Comparison of ENCODE assay signal across 11 cellular contexts in the genomic region with DNA sequence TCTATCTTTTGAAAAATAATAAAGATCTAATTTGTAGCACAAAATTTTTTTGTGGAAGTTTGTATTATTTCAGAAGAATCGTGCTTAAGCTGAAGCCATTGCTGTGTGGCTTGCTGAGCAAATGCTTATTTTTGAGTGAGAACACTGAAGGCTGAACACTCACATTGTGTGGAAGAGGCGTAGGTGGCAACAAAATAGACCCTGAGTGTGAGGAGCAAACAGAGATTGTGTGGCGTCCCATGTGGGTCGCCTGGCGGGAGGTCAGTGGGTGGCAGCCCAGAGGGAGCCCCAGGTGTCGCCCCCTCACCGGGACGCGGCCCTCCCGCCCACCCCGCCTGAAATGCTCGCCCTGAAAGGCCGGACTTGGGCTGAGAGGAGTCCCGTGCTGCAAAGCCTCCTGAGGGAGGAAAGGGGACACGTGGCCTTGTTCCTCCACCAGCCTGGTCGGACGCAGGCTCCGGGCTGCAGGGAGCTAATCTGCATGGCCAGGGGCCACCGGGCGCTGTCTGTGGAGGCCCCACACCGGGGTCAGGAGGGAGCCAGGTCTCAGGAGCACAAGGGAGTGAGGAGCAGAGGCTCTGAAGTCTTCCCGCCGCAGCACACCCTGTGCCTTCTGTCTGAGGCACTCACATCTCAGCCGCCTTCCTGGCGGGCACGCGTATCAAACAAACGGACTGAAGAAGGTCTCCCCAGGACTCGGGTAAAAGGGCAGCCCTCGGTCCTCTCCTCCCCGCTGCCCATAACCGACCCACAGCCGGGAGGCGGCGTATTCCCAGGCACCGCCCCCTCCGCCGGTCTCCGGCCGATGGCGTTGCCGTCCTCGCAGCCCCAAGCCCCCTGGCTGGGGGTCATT. TPM values are rescaled to one million over a fixed set of nuclear protein-coding genes. Genes with fewer than 3 reads are reported as not detected.
DNase-seq lines count a peak whose midpoint lies in the region; ATAC-seq, FAIRE-seq and TF ChIP-seq lines count a peak whose summit lies in the region.
"Had no signal": no experiment of that assay in that cellular context is flagged by ENCODE, and none has a peak within 500 bp of the region (broad histone marks: within the 10 kb centered on the region; RNA-seq: fewer than 3 reads in every experiment).

No MANE protein-coding gene starts in this region.

- H3K9ac ChIP-seq in HepG2 (ENCODE audit: insufficient read depth, low read depth, low read length): no peak overlapping the region

- H3K36me3 ChIP-seq in right lobe of liver (peaks cover 0 to 6% (median under 1%) of the 10 kb centered on the region in 4 donors), HepG2 (replicated peaks in 1 of 2; ENCODE audit: control insufficient read depth in 1 of 2, insufficient read depth in 2 of 2, low read length in 2 of 2) (peaks cover 1 to 2% of the 10 kb centered on the region in 2 experiments; a peak in 1 of 5 replicates), osteoblast (ENCODE audit: insufficient read depth, low read length) (no peaks in the 10 kb centered on the region)

- H2AFZ ChIP-seq in HepG2 (ENCODE audit: low read length) (no peak overlapping the region), osteoblast (ENCODE audit: low read length) (peak overlapping the region; percentile 66)

- peak; percentile 43 to 66 (median 61) for ATAC-seq in right lobe of liver
- ATAC-seq in HepG2: no peak
- ATAC-seq in GM21423 (IDR thresholded peaks at IDR 0.05; ENCODE audit: unreplicated experiment): no peak
- ATAC-seq in HG02678 (IDR thresholded peaks at IDR 0.05; ENCODE audit: unreplicated experiment): no peak
- no peak for ATAC-seq in GM18498 (IDR thresholded peaks at IDR 0.05; ENCODE audit: unreplicated experiment)
- ATAC-seq: GM12878, mucosa of descending colon had no signal

- intact Hi-C loops in right lobe of liver (cut with DNase I): loop anchor here in 1 of 2 donors (10.0 kb wide), 2 partner anchors 225 to 545 kb away; a partner anchor contains a TSS
- intact Hi-C loops in HepG2 (cut with micrococcal nuclease; ENCODE audit: unreplicated experiment): loop anchor here (10.0 kb wide), 1 partner anchor 1185 kb away; no protein-coding TSS in a partner anchor

- H3K4me1 ChIP-seq in right lobe of liver (no peaks in the 10 kb centered on the region), HepG2 (ENCODE audit: insufficient read depth, low read length) (no peaks in the 10 kb centered on the region), osteoblast (ENCODE audit: insufficient read depth, low read length) (no peaks in the 10 kb centered on the region)

- no TSS peak for BruUV-seq in HepG2 (replicated peaks; lab: Mats Ljungman, UMichigan)

- FAIRE-seq in HepG2 (lab: Jason Lieb, UNC): no peak
- FAIRE-seq: GM12878 had no signal

- H3K79me2 ChIP-seq in HepG2 (ENCODE audit: insufficient read depth, low read length) (no peaks in the 10 kb centered on the region), osteoblast (ENCODE audit: insufficient read depth, low read length) (no peaks in the 10 kb centered on the region)

- H3K27me3 ChIP-seq in right lobe of liver (no peaks in the 10 kb centered on the region), HepG2 (ENCODE audit: control insufficient read depth in 1 of 2, insufficient read depth in 2 of 2, low read length in 2 of 2) (no peaks in the 10 kb centered on the region), osteoblast (ENCODE audit: insufficient read depth, low read length) (no peaks in the 10 kb centered on the region)

- no peaks in the 10 kb centered on the region for H3K9me3 ChIP-seq in right lobe of liver
- no peaks in the 10 kb centered on the region for H3K9me3 ChIP-seq in HepG2 (ENCODE audit: low read length)
- no peaks in the 10 kb centered on the region for H3K9me3 ChIP-seq in osteoblast (ENCODE audit: low read depth, low read length)
- H3K9me3 ChIP-seq: mucosa of descending colon had no signal

- H3K27ac ChIP-seq in right lobe of liver: no peak overlapping the region
- H3K27ac ChIP-seq in HepG2 (ENCODE audit: extremely low read length, insufficient read depth, low read length): no peak overlapping the region
- H3K27ac ChIP-seq in osteoblast (ENCODE audit: low read depth, low read length): no peak overlapping the region

- no peak overlapping the region for H3K4me2 ChIP-seq in HepG2 (ENCODE audit: low read depth, low read length)
- peak overlapping the region; percentile 53 for H3K4me2 ChIP-seq in osteoblast (ENCODE audit: insufficient read depth, low read length)

- no peak for TF ChIP-seq RAD21 in HepG2 (CRISPR knock-in tag; IDR thresholded peaks at IDR 0.05)

- in situ Hi-C loops in HepG2 (cut with HindIII; ENCODE audit: extremely low pct_ligation_motif_present, low pct_unique_long_range_greater_than_20kb): loop anchor here (10.0 to 25.0 kb wide), 4 partner anchors 225 to 862 kb away; a partner anchor contains a TSS

- CTCF ChIA-PET in HepG2 (lab: Yijun Ruan, JAX; ENCODE audit: low intra/inter-chr PET ratio, low total read pairs): no interaction called here

- no peak for TF ChIP-seq POLR2A in right lobe of liver (IDR thresholded peaks at IDR 0.05)
- no peak for TF ChIP-seq POLR2A in HepG2 (IDR thresholded peaks at IDR 0.05; ENCODE audit: insufficient read depth in 1 of 2, low read depth in 2 of 2, low read length in 2 of 2)

- H4K20me1 ChIP-seq in HepG2 (ENCODE audit: insufficient read depth, low read length) (no peaks in the 10 kb centered on the region), osteoblast (ENCODE audit: insufficient read depth, low read length) (no peaks in the 10 kb centered on the region)

- H3K4me3 ChIP-seq in right lobe of liver (peak overlapping the region; percentile 8 to 36 (median 31)), HepG2 (replicated peaks in 1 of 3; ENCODE audit: insufficient read depth in 1 of 3, low read depth in 2 of 3, low read length in 3 of 3) (no peak overlapping the region), fibroblast of mammary gland (ENCODE audit: control insufficient read depth, low read depth, low read length) (peak overlapping the region; percentile 25), osteoblast (ENCODE audit: insufficient read depth, low read length) (peak overlapping the region; percentile 66)
- H3K4me3 ChIP-seq: GM12878, mucosa of descending colon had no signal

- WGBS in right lobe of liver (ENCODE audit: insufficient coverage, low coverage, low lambda C conversion rate, missing lambda C conversion rate): 41% methylated on average over 23 of the region's 43 CpGs
- 91% methylated on average over 28 of the region's 43 CpGs for WGBS in HepG2 (ENCODE audit: low lambda C conversion rate)

- POLR2A ChIA-PET in HepG2 (lab: Yijun Ruan, JAX): no interaction called here

- no peak for TF ChIP-seq CTCF in right lobe of liver (IDR thresholded peaks at IDR 0.05)
- TF ChIP-seq CTCF in HepG2 (CRISPR knock-in tag; IDR thresholded peaks at IDR 0.05): no peak
- TF ChIP-seq CTCF in fibroblast of mammary gland (conservative IDR thresholded peaks at IDR 0.05; ENCODE audit: control insufficient read depth, insufficient read depth, low read depth, low read length): no peak
- TF ChIP-seq CTCF in osteoblast (IDR thresholded peaks at IDR 0.05; ENCODE audit: extremely low read depth, low read depth, low read length): no peak

- TF ChIP-seq EP300 in HepG2 (IDR thresholded peaks at IDR 0.05; ENCODE audit: low read depth in 2 of 2, low read length in 2 of 2) (no peak), HepG2 (CRISPR knock-in tag; IDR thresholded peaks at IDR 0.05; ENCODE audit: borderline replicate concordance) (no peak)

- no peak for DNase-seq in right lobe of liver
- no peak for DNase-seq in HepG2 (ENCODE audit: low spot score)
- DNase-seq in fibroblast of mammary gland (ENCODE audit: low read depth): no peak
- DNase-seq in osteoblast (ENCODE audit: insufficient read length, low spot score, missing footprints): no peak
- no peak for DNase-seq in LoVo (ENCODE audit: low spot score)
- DNase-seq: CD4-positive, alpha-beta T cell; mucosa of descending colon had no signal

RNA-seq across cellular contexts. Expression of a gene that starts 15.9 kb away (rescaled TPM):
- total RNA-seq in right lobe of liver (1 to 10 TPM; 4.6 to 9.4 (median 6.4) TPM), HepG2 (2016; rRNA removed; fragmentation: Illumina TruSeq; extraction: Trizol) (10.3 and 14.6 TPM in 2 replicates), osteoblast (3.6 and 5.9 TPM in 2 replicates)
- total RNA-seq in HepG2 (2016; cell fraction: cytosol; rRNA removed; fragmentation: Illumina TruSeq; extraction: Trizol; ENCODE audit: low read depth): 1.8 TPM in 2 replicates
- total RNA-seq in HepG2 (2016; cell fraction: insoluble cytoplasmic fraction; rRNA removed; fragmentation: Illumina TruSeq; extraction: Trizol): 10.6 and 13.4 TPM in 2 replicates
- total RNA-seq in HepG2 (2016; cell fraction: membrane; rRNA removed; fragmentation: Illumina TruSeq; extraction: Trizol): 4.4 and 4.7 TPM in 2 replicates
- 4.3 TPM in 2 replicates for total RNA-seq in HepG2 (2016; cell fraction: nucleus; rRNA removed; fragmentation: Illumina TruSeq; extraction: Trizol)
- polyA plus RNA-seq in HepG2 (2011; rRNA removed): 6.1 and 6.4 TPM in 2 replicates
- polyA plus RNA-seq in HepG2 (2011; cell fraction: cytosol; rRNA removed): 4.8 and 6.4 TPM in 2 replicates
- 2.2 and 3.2 TPM in 2 replicates for polyA plus RNA-seq in HepG2 (2011; cell fraction: nucleus; rRNA removed)
- 8.1 and 8.5 TPM in 2 replicates for polyA plus RNA-seq in HepG2 (2012)
- polyA plus RNA-seq in HepG2 (2016; cell fraction: cytosol; fragmentation: Illumina TruSeq; extraction: Trizol; ENCODE audit: low read depth): 1.2 and 1.4 TPM in 2 replicates
- 10.3 and 10.7 TPM in 2 replicates for polyA plus RNA-seq in HepG2 (2016; cell fraction: insoluble cytoplasmic fraction; fragmentation: Illumina TruSeq; extraction: Trizol; ENCODE audit: low read depth)
- polyA plus RNA-seq in HepG2 (2016; cell fraction: membrane; fragmentation: Illumina TruSeq; extraction: Trizol; ENCODE audit: low read depth): 2.9 and 3.0 TPM in 2 replicates
- polyA plus RNA-seq in HepG2 (2016; cell fraction: nucleus; fragmentation: Illumina TruSeq; extraction: Trizol; ENCODE audit: insufficient read depth, low read depth): 5.3 and 5.5 TPM in 2 replicates
- 1.2 and 10.7 TPM in 2 replicates for polyA minus RNA-seq in HepG2 (2011; rRNA and poly(A)+ RNA removed; ENCODE audit: low replicate concordance)
- 3.7 and 5.5 TPM in 2 replicates for polyA minus RNA-seq in HepG2 (2011; cell fraction: cytosol; rRNA and poly(A)+ RNA removed)
- polyA minus RNA-seq in HepG2 (2011; cell fraction: nucleus; rRNA and poly(A)+ RNA removed): 4.0 and 6.2 TPM in 2 replicates
- total RNA-seq: CD4-positive, alpha-beta T cell had no signal

RNA-seq across cellular contexts. Expression of a gene that starts 41.3 kb away (rescaled TPM):
- total RNA-seq in right lobe of liver (1 to 10 TPM in 2 of 6 experiments, under 1 TPM in 4; 0.37 to 1.0 (median 0.57) TPM), HepG2 (2016; rRNA removed; fragmentation: Illumina TruSeq; extraction: Trizol) (not detected in 2 replicates), osteoblast (0.29 and 0.36 TPM in 2 replicates)
- not detected in 2 replicates for total RNA-seq in HepG2 (2016; cell fraction: cytosol; rRNA removed; fragmentation: Illumina TruSeq; extraction: Trizol; ENCODE audit: low read depth)
- not detected in 2 replicates for total RNA-seq in HepG2 (2016; cell fraction: insoluble cytoplasmic fraction; rRNA removed; fragmentation: Illumina TruSeq; extraction: Trizol)
- total RNA-seq in HepG2 (2016; cell fraction: membrane; rRNA removed; fragmentation: Illumina TruSeq; extraction: Trizol): not detected in 2 replicates
- not detected in 2 replicates for total RNA-seq in HepG2 (2016; cell fraction: nucleus; rRNA removed; fragmentation: Illumina TruSeq; extraction: Trizol)
- polyA plus RNA-seq in HepG2 (2011; rRNA removed): not detected in 2 replicates
- polyA plus RNA-seq in HepG2 (2011; cell fraction: cytosol; rRNA removed): not detected in 2 replicates
- not detected in 2 replicates for polyA plus RNA-seq in HepG2 (2011; cell fraction: nucleus; rRNA removed)
- polyA plus RNA-seq in HepG2 (2012): not detected in 2 replicates
- not detected in 2 replicates for polyA plus RNA-seq in HepG2 (2016; cell fraction: cytosol; fragmentation: Illumina TruSeq; extraction: Trizol; ENCODE audit: low read depth)
- not detected in 2 replicates for polyA plus RNA-seq in HepG2 (2016; cell fraction: insoluble cytoplasmic fraction; fragmentation: Illumina TruSeq; extraction: Trizol; ENCODE audit: low read depth)
- not detected in 2 replicates for polyA plus RNA-seq in HepG2 (2016; cell fraction: membrane; fragmentation: Illumina TruSeq; extraction: Trizol; ENCODE audit: low read depth)
- polyA plus RNA-seq in HepG2 (2016; cell fraction: nucleus; fragmentation: Illumina TruSeq; extraction: Trizol; ENCODE audit: insufficient read depth, low read depth): not detected in 2 replicates
- not detected in 2 replicates for polyA minus RNA-seq in HepG2 (2011; rRNA and poly(A)+ RNA removed; ENCODE audit: low replicate concordance)
- not detected in 2 replicates for polyA minus RNA-seq in HepG2 (2011; cell fraction: cytosol; rRNA and poly(A)+ RNA removed)
- polyA minus RNA-seq in HepG2 (2011; cell fraction: nucleus; rRNA and poly(A)+ RNA removed): not detected in 2 replicates
- total RNA-seq: CD4-positive, alpha-beta T cell; GM12878 had no signal

Comparison
In these comparisons a context has a peak if more than half of its experiments do, and no peak if none do; other contexts are left out.
1. ATAC-seq: peak in right lobe of liver (4 of 4); none in HepG2 (single experiment), GM21423 (single experiment), HG02678 (single experiment) and GM18498 (single experiment).
2. H3K4me3 ChIP-seq: peak in right lobe of liver (3 of 3), fibroblast of mammary gland (single experiment) and osteoblast (single experiment); none in HepG2 (0 of 3).